8 cellular contexts compared by ENCODE assay signal in genomic region chr2:236343400-236344161, GRCh38.
DNase-seq lines count a peak whose midpoint lies in the region; ATAC-seq and TF ChIP-seq lines count a peak whose summit lies in the region.

No MANE protein-coding gene starts in this region.

- no peaks in the 10 kb centered on the region for H3K36me3 Mint-ChIP-seq in immature natural killer cell

- intact Hi-C loops in body of pancreas (cut with DNase I): no loop called here

- no peaks in the 10 kb centered on the region for H3K9me3 Mint-ChIP-seq in immature natural killer cell

- 23 to 26% methylated on average over 9 to 10 of the region's 10 CpGs for WGBS in body of pancreas, 2 donors

- peaks cover 0 to 14% (median 0%) of the 10 kb centered on the region in 3 donors for H3K27me3 Mint-ChIP-seq in immature natural killer cell (ENCODE audit: low read depth in 3 of 3)

- H3K9me3 ChIP-seq in SJCRH30 (replicated peaks) (no peaks in the 10 kb centered on the region; the same call in 1 of the 2 replicates), body of pancreas (no peaks in the 10 kb centered on the region)

- no peak overlapping the region for H3K4me3 ChIP-seq in SJCRH30
- H3K4me3 ChIP-seq in body of pancreas: no peak overlapping the region

- no peak overlapping the region for H3K27ac Mint-ChIP-seq in immature natural killer cell

- no peak overlapping the region for H3K27ac ChIP-seq in SJCRH30
- no peak overlapping the region for H3K27ac ChIP-seq in body of pancreas

- no peak for TF ChIP-seq POLR2A in body of pancreas (IDR thresholded peaks at IDR 0.05)

- DNase-seq in NCI-H2081 (lab: John Stamatoyannopoulos, UW) (peak; percentile 26 to 38), NCI-H2081 treated with DMSO at 0.1 percent for 48 hours (lab: John Stamatoyannopoulos, UW) (no peak), SJCRH30 (peak; percentile 73 to 87), body of pancreas (peak; percentile 63 to 76 (median 72)), immature natural killer cell (peak; percentile 29 to 51 (median 41))
- DNase-seq in stimulated activated CD4-positive, alpha-beta T cell treated with anti-CD3 and anti-CD28 coated beads, Interleukin-1b, Interleukin-23, amount 100 ng/mL, for 24 hours (ENCODE audit: low read depth in 4 of 4, low spot score in 1 of 4): peak in 3 of 4 experiments; percentile 9 to 34 (median 17)

- H3K27me3 ChIP-seq in SJCRH30 (no peaks in the 10 kb centered on the region), body of pancreas (no peaks in the 10 kb centered on the region)

- no peaks in the 10 kb centered on the region for H3K4me1 ChIP-seq in SJCRH30
- H3K4me1 ChIP-seq in body of pancreas: no peaks in the 10 kb centered on the region

- ATAC-seq in body of pancreas (no peak), GM18498 (IDR thresholded peaks at IDR 0.05; ENCODE audit: unreplicated experiment) (no peak)

- H3K36me3 ChIP-seq in SJCRH30: no peaks in the 10 kb centered on the region
- no peaks in the 10 kb centered on the region for H3K36me3 ChIP-seq in body of pancreas (replicated peaks in 1 of 2; ENCODE audit: insufficient read depth in 1 of 2, low read depth in 2 of 2)

- TF ChIP-seq CTCF in LNCAP (IDR thresholded peaks at IDR 0.05) (peak; percentile 72), body of pancreas (IDR thresholded peaks at IDR 0.05) (peak; percentile 67 to 78 (median 74))

- no peaks in the 10 kb centered on the region for H3K4me1 Mint-ChIP-seq in immature natural killer cell

- no peak overlapping the region for H3K4me3 Mint-ChIP-seq in immature natural killer cell
